In the genomic region with DNA sequence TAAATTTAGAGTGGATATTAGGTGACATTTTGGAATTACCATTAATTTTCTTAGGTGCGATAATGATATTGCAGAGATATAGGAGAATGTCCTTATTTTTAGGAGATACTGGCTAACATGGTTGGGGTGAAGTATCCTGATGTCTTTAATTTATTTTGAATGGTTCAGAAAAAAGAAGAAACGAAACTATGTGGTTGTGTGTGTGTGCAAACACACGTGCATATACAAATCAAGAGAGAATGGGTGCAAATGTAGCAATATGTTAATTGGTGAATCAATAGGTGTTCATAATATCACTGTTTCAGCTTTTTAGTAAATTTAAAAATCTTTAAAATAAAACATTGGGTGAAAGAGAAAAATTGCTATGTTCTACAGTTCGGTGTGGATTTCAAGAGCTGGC, we compare ENCODE assay signal across 21 cellular contexts.
"Had no signal": no experiment of that assay in that cellular context is flagged by ENCODE, and none has a peak within 500 bp of the region (broad histone marks: within the 10 kb centered on the region; RNA-seq: fewer than 3 reads in every experiment).

No MANE protein-coding gene starts in this region.

- H3K27me3 ChIP-seq: esophagus squamous epithelium, gastroesophageal sphincter, spleen, tibial artery, upper lobe of right lung, vagina had no signal

- ATAC-seq: gastroesophageal sphincter; left cardiac atrium; lower lobe of right lung; naive thymus-derived CD4-positive, alpha-beta T cell; sciatic nerve; stimulated activated memory B cell treated with anti-CD40 and anti-IgM and Interleukin-4, amounts not matched to agents 10 μg/mL and 1 μg/mL and 100 μg/mL, for 72 hours; upper lobe of right lung had no signal

- H3K27ac ChIP-seq: esophagus squamous epithelium, gastroesophageal sphincter, left ventricle myocardium inferior, lower lobe of right lung, parathyroid adenoma, spleen, tibial artery, upper lobe of right lung, vagina had no signal

- H3K9me3 ChIP-seq: esophagus squamous epithelium, lower lobe of right lung, upper lobe of right lung, vagina had no signal

- H3K9ac ChIP-seq: parathyroid adenoma had no signal

- H2AFZ ChIP-seq: parathyroid adenoma had no signal

- H3K36me3 ChIP-seq: lower lobe of right lung, upper lobe of right lung had no signal

- H3K4me1 ChIP-seq: gastroesophageal sphincter, lower lobe of right lung, parathyroid adenoma, spleen, tibial artery, upper lobe of right lung had no signal

- H3K4me3 ChIP-seq: esophagus squamous epithelium, gastroesophageal sphincter, left ventricle myocardium inferior, lower lobe of right lung, spleen, tibial artery, upper lobe of right lung, vagina had no signal

- FAIRE-seq: keratinocyte had no signal

- DNase-seq: esophagus squamous epithelium; glutamatergic neuron; immature natural killer cell; left cardiac atrium; left ventricle myocardium inferior; lower lobe of right lung; mesendoderm; naive thymus-derived CD4-positive, alpha-beta T cell; nephron progenitor cell; spleen; stimulated activated CD4-positive, alpha-beta T cell treated with anti-CD3 and anti-CD28 coated beads, Interleukin-15, amount 100 ng/mL, for 24 hours; stimulated activated CD4-positive, alpha-beta T cell treated with anti-CD3 and anti-CD28 coated beads, Interleukin-1b, Interleukin-23, amount 100 ng/mL, for 48 hours; stimulated activated CD4-positive, alpha-beta T cell treated with anti-CD3 and anti-CD28 coated beads, Interleukin-4, amount 100 ng/mL, for 24 hours; tibial artery; upper lobe of right lung had no signal
